7 cellular contexts compared by ENCODE assay signal in genomic region chr18:62403125-62403524, GRCh38.
"Had no signal": no experiment of that assay in that cellular context is flagged by ENCODE, and none has a peak within 500 bp of the region (broad histone marks: within the 10 kb centered on the region; RNA-seq: fewer than 3 reads in every experiment).

No MANE protein-coding gene starts in this region.

- ATAC-seq: HCT116 had no signal

- H3K36me3 ChIP-seq: HAP-1 had no signal

- H3K9me3 ChIP-seq: HAP-1 had no signal

- H3K4me3 ChIP-seq: GM23248, HAP-1 had no signal

- H3K27ac ChIP-seq: GM23248 had no signal

- DNase-seq: GM23248, GOT3, H7, HFFc6, KBM-7 had no signal
